16 cellular contexts compared by ENCODE assay signal in genomic region chr15:70902105-70902504, GRCh38. TPM values are rescaled to one million over a fixed set of nuclear protein-coding genes. Genes with fewer than 3 reads are reported as not detected.
DNase-seq lines count a peak whose midpoint lies in the region; ATAC-seq, FAIRE-seq and TF ChIP-seq lines count a peak whose summit lies in the region.
"Had no signal": no experiment of that assay in that cellular context is flagged by ENCODE, and none has a peak within 500 bp of the region (broad histone marks: within the 10 kb centered on the region; RNA-seq: fewer than 3 reads in every experiment).

No MANE protein-coding gene starts in this region.

- H2AFZ ChIP-seq in HepG2 (ENCODE audit: low read length), result no peak overlapping the region

- no TSS peak for BruUV-seq in HepG2 (replicated peaks; lab: Mats Ljungman, UMichigan)

- TF ChIP-seq EP300 in HepG2 (IDR thresholded peaks at IDR 0.05; ENCODE audit: low read depth in 2 of 2, low read length in 2 of 2) (no peak), HepG2 (CRISPR knock-in tag; IDR thresholded peaks at IDR 0.05; ENCODE audit: borderline replicate concordance) (no peak)

- H3K27ac ChIP-seq in HepG2 (ENCODE audit: extremely low read length, insufficient read depth, low read length), result no peak overlapping the region
- H3K27ac ChIP-seq: adrenal gland, BLaER1, heart right ventricle, uterus had no signal

- no peaks in the 10 kb centered on the region for H3K4me1 Mint-ChIP-seq in natural killer cell

- POLR2A ChIA-PET in HepG2 (lab: Yijun Ruan, JAX), result no interaction called here

- ATAC-seq in natural killer cell (no peak), HepG2 (no peak)
- ATAC-seq: heart right ventricle, Panc1 had no signal

- no peaks in the 10 kb centered on the region for H3K27me3 ChIP-seq in kidney epithelial cell (ENCODE audit: control insufficient read depth, insufficient read depth, low read length)
- H3K27me3 ChIP-seq in HepG2 (ENCODE audit: control insufficient read depth in 1 of 2, insufficient read depth in 2 of 2, low read length in 2 of 2), result no peaks in the 10 kb centered on the region; a peak in 1 of 5 replicates
- H3K27me3 ChIP-seq: adrenal gland, BLaER1, heart right ventricle, uterus had no signal

- WGBS in HepG2 (ENCODE audit: low lambda C conversion rate), result 93% methylated on average over 2 of the region's 2 CpGs

- TF ChIP-seq CTCF in astrocyte of the cerebellum (IDR thresholded peaks at IDR 0.05; ENCODE audit: low read depth, low read length, missing control alignments) (no peak), kidney epithelial cell (IDR thresholded peaks at IDR 0.05; ENCODE audit: insufficient read depth, low read length, poor library complexity, severe bottlenecking) (no peak), natural killer cell (IDR thresholded peaks at IDR 0.05) (no peak), HepG2 (CRISPR knock-in tag; IDR thresholded peaks at IDR 0.05) (no peak)

- no peak for TF ChIP-seq POLR2A in HepG2 (IDR thresholded peaks at IDR 0.05; ENCODE audit: insufficient read depth in 1 of 2, low read depth in 2 of 2, low read length in 2 of 2)

- intact Hi-C loops in natural killer cell (cut with micrococcal nuclease), result no loop called here
- intact Hi-C loops in HepG2 (cut with micrococcal nuclease; ENCODE audit: unreplicated experiment), result no loop called here

- no peak for FAIRE-seq in HepG2 (lab: Jason Lieb, UNC)
- FAIRE-seq: GM12892 had no signal

- no peaks in the 10 kb centered on the region for H3K4me1 ChIP-seq in HepG2 (ENCODE audit: insufficient read depth, low read length)
- H3K4me1 ChIP-seq: adrenal gland, BLaER1, heart right ventricle, uterus had no signal

- H3K4me3 Mint-ChIP-seq in natural killer cell, result no peak overlapping the region

- H3K9ac ChIP-seq in HepG2 (ENCODE audit: insufficient read depth, low read depth, low read length), result no peak overlapping the region
- H3K9ac ChIP-seq: BLaER1 had no signal

- H3K79me2 ChIP-seq in HepG2 (ENCODE audit: insufficient read depth, low read length), result no peaks in the 10 kb centered on the region

- in situ Hi-C loops in ACHN (cut with HindIII; ENCODE audit: low pct_ligation_motif_present, low pct_unique_long_range_greater_than_20kb, low sequenced_read_pairs) (no loop called here), astrocyte of the cerebellum (cut with HindIII; ENCODE audit: low sequenced_read_pairs) (no loop called here), HepG2 (cut with HindIII; ENCODE audit: extremely low pct_ligation_motif_present, low pct_unique_long_range_greater_than_20kb) (no loop called here)

- DNase-seq in ACHN, result peak; percentile 22
- DNase-seq in HT-29 (ENCODE audit: low spot score), result peak; percentile 85
- DNase-seq in astrocyte of the cerebellum (ENCODE audit: low read depth), result peak; percentile 49
- DNase-seq in kidney epithelial cell (ENCODE audit: low read depth), result peak; percentile 63
- DNase-seq in GF-D8 (lab: John Stamatoyannopoulos, UW), result no peak
- no peak for DNase-seq in DMS153 treated with DMSO at 0.1 percent for 48 hours (lab: John Stamatoyannopoulos, UW; ENCODE audit: unreplicated experiment)
- DNase-seq in natural killer cell, result no peak
- DNase-seq in HepG2 (ENCODE audit: low spot score), result no peak
- DNase-seq: activated CD4-positive, alpha-beta T cell treated with anti-CD3 and anti-CD28 coated beads, Interleukin-2, amount 50 U/mL, for 1 hour; adrenal gland; heart right ventricle; NCI-H187; uterus had no signal

- no peak overlapping the region for H3K4me2 ChIP-seq in HepG2 (ENCODE audit: low read depth, low read length)
- H3K4me2 ChIP-seq: BLaER1 had no signal

- H3K36me3 Mint-ChIP-seq in natural killer cell, result peaks cover 7% of the 10 kb centered on the region

- peaks cover 9 to 13% of the 10 kb centered on the region in 2 donors for H3K27me3 Mint-ChIP-seq in natural killer cell (ENCODE audit: low read depth in 2 of 2)

- H3K36me3 ChIP-seq in kidney epithelial cell (ENCODE audit: control insufficient read depth, insufficient read depth, low read length) (no peaks in the 10 kb centered on the region), HepG2 (replicated peaks in 1 of 2; ENCODE audit: control insufficient read depth in 1 of 2, insufficient read depth in 2 of 2, low read length in 2 of 2) (no peaks in the 10 kb centered on the region)
- H3K36me3 ChIP-seq: adrenal gland, BLaER1, uterus had no signal

- peaks cover 4% of the 10 kb centered on the region for H3K9me3 ChIP-seq in HepG2 (ENCODE audit: low read length)
- H3K9me3 ChIP-seq: adrenal gland, uterus had no signal

- H3K4me3 ChIP-seq in astrocyte of the cerebellum (ENCODE audit: low read depth, low read length) (no peak overlapping the region), kidney epithelial cell (ENCODE audit: low read depth, low read length) (no peak overlapping the region), HepG2 (replicated peaks in 1 of 3; ENCODE audit: insufficient read depth in 1 of 3, low read depth in 2 of 3, low read length in 3 of 3) (no peak overlapping the region)
- H3K4me3 ChIP-seq: adrenal gland, BLaER1, heart right ventricle, uterus had no signal

- H3K27ac Mint-ChIP-seq in natural killer cell, result no peak overlapping the region

- no peaks in the 10 kb centered on the region for H4K20me1 ChIP-seq in HepG2 (ENCODE audit: insufficient read depth, low read length)
- H4K20me1 ChIP-seq: BLaER1 had no signal

- CTCF ChIA-PET in HepG2 (lab: Yijun Ruan, JAX; ENCODE audit: low intra/inter-chr PET ratio, low total read pairs), result no interaction called here

- H3K9me3 Mint-ChIP-seq in natural killer cell, result no peaks in the 10 kb centered on the region

- no peak for TF ChIP-seq RAD21 in HepG2 (CRISPR knock-in tag; IDR thresholded peaks at IDR 0.05)

RNA-seq across cellular contexts. Expression of gene LRRC49, which starts 9.5 kb away (rescaled TPM):
- 4.2 and 5.9 TPM in 2 replicates for total RNA-seq in HT-29 (2014; rRNA removed; shearing (Covaris generic))
- 53.0 and 62.0 TPM in 2 replicates for total RNA-seq in kidney epithelial cell
- total RNA-seq in natural killer cell, result under 1 TPM in 2 of 3 donors, not detected in 1; 0.14 to 0.38 TPM
- total RNA-seq in HepG2 (2016; rRNA removed; fragmentation: Illumina TruSeq; extraction: Trizol), result 1.00 and 2.0 TPM in 2 replicates
- 0.35 and 0.51 TPM in 2 replicates for total RNA-seq in HepG2 (2016; cell fraction: cytosol; rRNA removed; fragmentation: Illumina TruSeq; extraction: Trizol; ENCODE audit: low read depth)
- 1.4 and 1.6 TPM in 2 replicates for total RNA-seq in HepG2 (2016; cell fraction: insoluble cytoplasmic fraction; rRNA removed; fragmentation: Illumina TruSeq; extraction: Trizol)
- 1.1 and 1.3 TPM in 2 replicates for total RNA-seq in HepG2 (2016; cell fraction: membrane; rRNA removed; fragmentation: Illumina TruSeq; extraction: Trizol)
- total RNA-seq in HepG2 (2016; cell fraction: nucleus; rRNA removed; fragmentation: Illumina TruSeq; extraction: Trizol), result 2.0 and 3.1 TPM in 2 replicates
- polyA plus RNA-seq in HepG2 (2011; rRNA removed), result 0.42 and 0.57 TPM in 2 replicates
- polyA plus RNA-seq in HepG2 (2011; cell fraction: cytosol; rRNA removed), result 0.11 and 0.23 TPM in 2 replicates
- 0.19 and 0.45 TPM in 2 replicates for polyA plus RNA-seq in HepG2 (2011; cell fraction: nucleus; rRNA removed)
- 0.51 and 1.1 TPM in 2 replicates for polyA plus RNA-seq in HepG2 (2012)
- polyA plus RNA-seq in HepG2 (2016; cell fraction: cytosol; fragmentation: Illumina TruSeq; extraction: Trizol; ENCODE audit: low read depth), result 0.29 and 0.34 TPM in 2 replicates
- 0.80 and 0.97 TPM in 2 replicates for polyA plus RNA-seq in HepG2 (2016; cell fraction: insoluble cytoplasmic fraction; fragmentation: Illumina TruSeq; extraction: Trizol; ENCODE audit: low read depth)
- polyA plus RNA-seq in HepG2 (2016; cell fraction: membrane; fragmentation: Illumina TruSeq; extraction: Trizol; ENCODE audit: low read depth), result 0.23 and 0.52 TPM in 2 replicates
- polyA plus RNA-seq in HepG2 (2016; cell fraction: nucleus; fragmentation: Illumina TruSeq; extraction: Trizol; ENCODE audit: insufficient read depth, low read depth), result 0.44 and 2.6 TPM in 2 replicates
- 1.3 and 6.6 TPM in 2 replicates for polyA minus RNA-seq in HepG2 (2011; rRNA and poly(A)+ RNA removed; ENCODE audit: low replicate concordance)
- polyA minus RNA-seq in HepG2 (2011; cell fraction: cytosol; rRNA and poly(A)+ RNA removed), result not detected in 2 replicates
- 2.7 TPM in 2 replicates for polyA minus RNA-seq in HepG2 (2011; cell fraction: nucleus; rRNA and poly(A)+ RNA removed)

RNA-seq across cellular contexts. Expression of gene THAP10, which starts 9.9 kb away (rescaled TPM):
- total RNA-seq in HT-29 (2014; rRNA removed; shearing (Covaris generic)), result 2.7 and 3.9 TPM in 2 replicates
- total RNA-seq in kidney epithelial cell (4.2 and 4.8 TPM in 2 replicates), natural killer cell (not detected), HepG2 (2016; rRNA removed; fragmentation: Illumina TruSeq; extraction: Trizol) (0.64 and 0.66 TPM in 2 replicates)
- 0.79 TPM in 1 of 2 replicates, not detected in the other for total RNA-seq in HepG2 (2016; cell fraction: cytosol; rRNA removed; fragmentation: Illumina TruSeq; extraction: Trizol; ENCODE audit: low read depth)
- total RNA-seq in HepG2 (2016; cell fraction: insoluble cytoplasmic fraction; rRNA removed; fragmentation: Illumina TruSeq; extraction: Trizol), result 0.61 and 1.1 TPM in 2 replicates
- 0.37 and 0.52 TPM in 2 replicates for total RNA-seq in HepG2 (2016; cell fraction: membrane; rRNA removed; fragmentation: Illumina TruSeq; extraction: Trizol)
- total RNA-seq in HepG2 (2016; cell fraction: nucleus; rRNA removed; fragmentation: Illumina TruSeq; extraction: Trizol), result 0.56 and 0.84 TPM in 2 replicates
- 0.46 and 0.69 TPM in 2 replicates for polyA plus RNA-seq in HepG2 (2011; rRNA removed)
- 0.51 and 0.56 TPM in 2 replicates for polyA plus RNA-seq in HepG2 (2011; cell fraction: cytosol; rRNA removed)
- polyA plus RNA-seq in HepG2 (2011; cell fraction: nucleus; rRNA removed), result 0.68 and 0.69 TPM in 2 replicates
- 1.1 and 1.4 TPM in 2 replicates for polyA plus RNA-seq in HepG2 (2012)
- polyA plus RNA-seq in HepG2 (2016; cell fraction: cytosol; fragmentation: Illumina TruSeq; extraction: Trizol; ENCODE audit: low read depth), result 0.17 and 0.35 TPM in 2 replicates
- polyA plus RNA-seq in HepG2 (2016; cell fraction: insoluble cytoplasmic fraction; fragmentation: Illumina TruSeq; extraction: Trizol; ENCODE audit: low read depth), result 1.3 and 1.6 TPM in 2 replicates
- polyA plus RNA-seq in HepG2 (2016; cell fraction: membrane; fragmentation: Illumina TruSeq; extraction: Trizol; ENCODE audit: low read depth), result 0.53 and 0.68 TPM in 2 replicates
- polyA plus RNA-seq in HepG2 (2016; cell fraction: nucleus; fragmentation: Illumina TruSeq; extraction: Trizol; ENCODE audit: insufficient read depth, low read depth), result 0.99 and 1.2 TPM in 2 replicates
- polyA minus RNA-seq in HepG2 (2011; rRNA and poly(A)+ RNA removed; ENCODE audit: low replicate concordance), result 0.36 and 0.82 TPM in 2 replicates
- 0.40 and 0.62 TPM in 2 replicates for polyA minus RNA-seq in HepG2 (2011; cell fraction: cytosol; rRNA and poly(A)+ RNA removed)
- polyA minus RNA-seq in HepG2 (2011; cell fraction: nucleus; rRNA and poly(A)+ RNA removed), result 0.25 and 0.64 TPM in 2 replicates

RNA-seq across cellular contexts. Expression of gene LARP6, which starts 48.1 kb away (rescaled TPM):
- 4.4 and 5.6 TPM in 2 replicates for total RNA-seq in HT-29 (2014; rRNA removed; shearing (Covaris generic))
- total RNA-seq in kidney epithelial cell, result 52.8 and 101 TPM in 2 replicates
- not detected for total RNA-seq in natural killer cell
- 2.9 and 3.0 TPM in 2 replicates for total RNA-seq in HepG2 (2016; rRNA removed; fragmentation: Illumina TruSeq; extraction: Trizol)
- total RNA-seq in HepG2 (2016; cell fraction: cytosol; rRNA removed; fragmentation: Illumina TruSeq; extraction: Trizol; ENCODE audit: low read depth), result 7.4 and 9.4 TPM in 2 replicates
- 3.1 and 3.9 TPM in 2 replicates for total RNA-seq in HepG2 (2016; cell fraction: insoluble cytoplasmic fraction; rRNA removed; fragmentation: Illumina TruSeq; extraction: Trizol)
- total RNA-seq in HepG2 (2016; cell fraction: membrane; rRNA removed; fragmentation: Illumina TruSeq; extraction: Trizol), result 5.3 and 6.4 TPM in 2 replicates
- total RNA-seq in HepG2 (2016; cell fraction: nucleus; rRNA removed; fragmentation: Illumina TruSeq; extraction: Trizol), result 1.5 and 1.8 TPM in 2 replicates
- 8.2 and 9.7 TPM in 2 replicates for polyA plus RNA-seq in HepG2 (2011; rRNA removed)
- polyA plus RNA-seq in HepG2 (2011; cell fraction: cytosol; rRNA removed), result 6.4 and 8.2 TPM in 2 replicates
- 4.1 and 4.2 TPM in 2 replicates for polyA plus RNA-seq in HepG2 (2011; cell fraction: nucleus; rRNA removed)
- polyA plus RNA-seq in HepG2 (2012), result 11.1 and 11.6 TPM in 2 replicates
- 11.8 and 12.8 TPM in 2 replicates for polyA plus RNA-seq in HepG2 (2016; cell fraction: cytosol; fragmentation: Illumina TruSeq; extraction: Trizol; ENCODE audit: low read depth)
- 3.1 and 3.3 TPM in 2 replicates for polyA plus RNA-seq in HepG2 (2016; cell fraction: insoluble cytoplasmic fraction; fragmentation: Illumina TruSeq; extraction: Trizol; ENCODE audit: low read depth)
- polyA plus RNA-seq in HepG2 (2016; cell fraction: membrane; fragmentation: Illumina TruSeq; extraction: Trizol; ENCODE audit: low read depth), result 6.5 and 8.6 TPM in 2 replicates
- 2.3 and 4.2 TPM in 2 replicates for polyA plus RNA-seq in HepG2 (2016; cell fraction: nucleus; fragmentation: Illumina TruSeq; extraction: Trizol; ENCODE audit: insufficient read depth, low read depth)
- polyA minus RNA-seq in HepG2 (2011; rRNA and poly(A)+ RNA removed; ENCODE audit: low replicate concordance), result 5.9 and 25.3 TPM in 2 replicates
- 1.8 and 2.5 TPM in 2 replicates for polyA minus RNA-seq in HepG2 (2011; cell fraction: cytosol; rRNA and poly(A)+ RNA removed)
- polyA minus RNA-seq in HepG2 (2011; cell fraction: nucleus; rRNA and poly(A)+ RNA removed), result 2.6 and 3.2 TPM in 2 replicates

Comparison
In these comparisons a context has a peak if more than half of its experiments do, and no peak if none do; other contexts are left out.
1. DNase-seq: peak in ACHN (single experiment), HT-29 (single experiment), astrocyte of the cerebellum (single experiment) and kidney epithelial cell (single experiment); none in GF-D8 (single experiment), DMS153 treated with DMSO at 0.1 percent for 48 hours (single experiment), natural killer cell (single experiment) and HepG2 (single experiment).